ENCODE assay signal across 8 cellular contexts in genomic region chr10:93813507-93814465, GRCh38. TPM values are rescaled to one million over a fixed set of nuclear protein-coding genes. Genes with fewer than 3 reads are reported as not detected.
DNase-seq lines count a peak whose midpoint lies in the region; ATAC-seq and TF ChIP-seq lines count a peak whose summit lies in the region.

No MANE protein-coding gene starts in this region.

- H3K36me3 ChIP-seq in GM06990 (ENCODE audit: control insufficient read depth, insufficient read depth, low read length): no peaks in the 10 kb centered on the region

- ATAC-seq in left lobe of liver: peak; percentile 97

- no peak overlapping the region for H3K4me3 ChIP-seq in GM06990 (replicated peaks; ENCODE audit: low read depth, low read length)
- H3K4me3 ChIP-seq in cardiac fibroblast (replicated peaks in 1 of 2; ENCODE audit: low read depth in 2 of 2, low read length in 2 of 2): no peak overlapping the region

- peak; percentile 6 for DNase-seq in GM06990 (ENCODE audit: extremely low read depth, insufficient read length)
- DNase-seq in HuH-7 (ENCODE audit: low spot score): peak; percentile 27
- peak; percentile 3 for DNase-seq in T-helper 9 cell
- DNase-seq in cardiac fibroblast (ENCODE audit: low read depth in 2 of 2): peak; percentile 51 to 55
- peak; percentile 77 for DNase-seq in left lobe of liver (ENCODE audit: low spot score)
- DNase-seq in stimulated activated CD8-positive, alpha-beta memory T cell treated with anti-CD3 and anti-CD28 coated beads, Interleukin-2, amount 100 ng/mL, for 48 hours (ENCODE audit: low read depth in 2 of 2): peak; percentile 34 to 39
- DNase-seq in DMS79 treated with DMSO at 0.1 percent for 48 hours (lab: John Stamatoyannopoulos, UW): no peak

- H3K27ac ChIP-seq in 22Rv1: no peak overlapping the region

- peak; percentile 94 for TF ChIP-seq CTCF in 22Rv1 (IDR thresholded peaks at IDR 0.05)
- peak; percentile 78 for TF ChIP-seq CTCF in GM06990 (IDR thresholded peaks at IDR 0.05; ENCODE audit: insufficient read depth, low read length, poor library complexity, severe bottlenecking)
- peak; percentile 65 for TF ChIP-seq CTCF in cardiac fibroblast (IDR thresholded peaks at IDR 0.05; ENCODE audit: low read depth, low read length)

- no peaks in the 10 kb centered on the region; the same call in 1 of the 2 replicates for H3K27me3 ChIP-seq in GM06990 (replicated peaks; ENCODE audit: control insufficient read depth, insufficient read depth, low read length)

RNA-seq across cellular contexts. Expression of gene LGI1, which starts 56.0 kb away (rescaled TPM):
- total RNA-seq in left lobe of liver: 0.75 TPM
